Comparison of ENCODE assay signal across 4 cellular contexts in the genomic region with DNA sequence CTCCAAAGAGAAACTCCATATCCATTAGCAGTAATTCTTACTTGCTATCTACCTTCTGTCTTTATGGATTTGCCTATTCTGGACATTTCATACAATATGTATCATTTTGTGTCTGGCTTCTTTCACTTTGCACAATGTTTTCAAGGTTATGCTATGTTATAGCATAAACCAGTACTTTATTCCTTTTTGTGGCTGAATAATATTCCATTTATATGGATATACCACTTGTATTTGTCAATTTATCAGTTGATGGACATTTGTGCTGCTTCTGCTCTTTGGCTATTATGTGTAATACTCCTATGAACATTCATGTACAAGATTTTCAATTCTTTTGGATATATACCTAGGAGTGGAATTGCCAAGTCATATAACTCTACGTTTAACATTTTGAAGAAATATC.
TF ChIP-seq lines count a peak whose summit lies in the region.

No MANE protein-coding gene starts in this region.

TF ChIP-seq in SK-N-SH treated with all-trans-retinoic acid at 6 μM for 48 hours, 23 proteins besides CTCF, POLR2A, EP300 and RAD21:
- TF ChIP-seq ZNF8 (CRISPR knock-in tag; IDR thresholded peaks at IDR 0.05) (peak; percentile 95), ZNF565 (CRISPR knock-in tag; conservative IDR thresholded peaks at IDR 0.05; ENCODE audit: low read depth) (no peak)
TF ChIP-seq in SK-N-SH treated with all-trans-retinoic acid at 6 μM for 48 hours: peak in this region for 1.

TF ChIP-seq in SK-N-SH, 30 proteins besides CTCF, POLR2A, EP300 and RAD21 (continues in another document):
- TF ChIP-seq TAF1 (IDR thresholded peaks at IDR 0.05; ENCODE audit: borderline replicate concordance, low read depth, low read length) (no peak), EZH2phosphoT487 (IDR thresholded peaks at IDR 0.05; ENCODE audit: borderline replicate concordance, low read depth) (no peak), FOSL2 (IDR thresholded peaks at IDR 0.05; ENCODE audit: borderline replicate concordance, low read depth) (no peak), TCF12 (IDR thresholded peaks at IDR 0.05) (no peak), FOXJ3 (CRISPR knock-in tag; IDR thresholded peaks at IDR 0.05) (no peak), JUND (IDR thresholded peaks at IDR 0.05) (no peak), RXRA (IDR thresholded peaks at IDR 0.05; ENCODE audit: borderline replicate concordance, low read depth) (no peak)
- TF ChIP-seq, protein P1, sequence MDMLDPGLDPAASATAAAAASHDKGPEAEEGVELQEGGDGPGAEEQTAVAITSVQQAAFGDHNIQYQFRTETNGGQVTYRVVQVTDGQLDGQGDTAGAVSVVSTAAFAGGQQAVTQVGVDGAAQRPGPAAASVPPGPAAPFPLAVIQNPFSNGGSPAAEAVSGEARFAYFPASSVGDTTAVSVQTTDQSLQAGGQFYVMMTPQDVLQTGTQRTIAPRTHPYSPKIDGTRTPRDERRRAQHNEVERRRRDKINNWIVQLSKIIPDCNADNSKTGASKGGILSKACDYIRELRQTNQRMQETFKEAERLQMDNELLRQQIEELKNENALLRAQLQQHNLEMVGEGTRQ (IDR thresholded peaks at IDR 0.05; ENCODE audit: borderline replicate concordance, low read depth, low read length): no peak
- TF ChIP-seq, protein P2, sequence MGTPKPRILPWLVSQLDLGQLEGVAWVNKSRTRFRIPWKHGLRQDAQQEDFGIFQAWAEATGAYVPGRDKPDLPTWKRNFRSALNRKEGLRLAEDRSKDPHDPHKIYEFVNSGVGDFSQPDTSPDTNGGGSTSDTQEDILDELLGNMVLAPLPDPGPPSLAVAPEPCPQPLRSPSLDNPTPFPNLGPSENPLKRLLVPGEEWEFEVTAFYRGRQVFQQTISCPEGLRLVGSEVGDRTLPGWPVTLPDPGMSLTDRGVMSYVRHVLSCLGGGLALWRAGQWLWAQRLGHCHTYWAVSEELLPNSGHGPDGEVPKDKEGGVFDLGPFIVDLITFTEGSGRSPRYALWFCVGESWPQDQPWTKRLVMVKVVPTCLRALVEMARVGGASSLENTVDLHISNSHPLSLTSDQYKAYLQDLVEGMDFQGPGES (IDR thresholded peaks at IDR 0.05; ENCODE audit: low read depth, low read length): no peak
- TF ChIP-seq, protein P3, sequence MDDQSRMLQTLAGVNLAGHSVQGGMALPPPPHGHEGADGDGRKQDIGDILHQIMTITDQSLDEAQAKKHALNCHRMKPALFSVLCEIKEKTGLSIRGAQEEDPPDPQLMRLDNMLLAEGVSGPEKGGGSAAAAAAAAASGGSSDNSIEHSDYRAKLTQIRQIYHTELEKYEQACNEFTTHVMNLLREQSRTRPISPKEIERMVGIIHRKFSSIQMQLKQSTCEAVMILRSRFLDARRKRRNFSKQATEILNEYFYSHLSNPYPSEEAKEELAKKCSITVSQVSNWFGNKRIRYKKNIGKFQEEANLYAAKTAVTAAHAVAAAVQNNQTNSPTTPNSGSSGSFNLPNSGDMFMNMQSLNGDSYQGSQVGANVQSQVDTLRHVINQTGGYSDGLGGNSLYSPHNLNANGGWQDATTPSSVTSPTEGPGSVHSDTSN (IDR thresholded peaks at IDR 0.05): no peak
- TF ChIP-seq, protein P4, sequence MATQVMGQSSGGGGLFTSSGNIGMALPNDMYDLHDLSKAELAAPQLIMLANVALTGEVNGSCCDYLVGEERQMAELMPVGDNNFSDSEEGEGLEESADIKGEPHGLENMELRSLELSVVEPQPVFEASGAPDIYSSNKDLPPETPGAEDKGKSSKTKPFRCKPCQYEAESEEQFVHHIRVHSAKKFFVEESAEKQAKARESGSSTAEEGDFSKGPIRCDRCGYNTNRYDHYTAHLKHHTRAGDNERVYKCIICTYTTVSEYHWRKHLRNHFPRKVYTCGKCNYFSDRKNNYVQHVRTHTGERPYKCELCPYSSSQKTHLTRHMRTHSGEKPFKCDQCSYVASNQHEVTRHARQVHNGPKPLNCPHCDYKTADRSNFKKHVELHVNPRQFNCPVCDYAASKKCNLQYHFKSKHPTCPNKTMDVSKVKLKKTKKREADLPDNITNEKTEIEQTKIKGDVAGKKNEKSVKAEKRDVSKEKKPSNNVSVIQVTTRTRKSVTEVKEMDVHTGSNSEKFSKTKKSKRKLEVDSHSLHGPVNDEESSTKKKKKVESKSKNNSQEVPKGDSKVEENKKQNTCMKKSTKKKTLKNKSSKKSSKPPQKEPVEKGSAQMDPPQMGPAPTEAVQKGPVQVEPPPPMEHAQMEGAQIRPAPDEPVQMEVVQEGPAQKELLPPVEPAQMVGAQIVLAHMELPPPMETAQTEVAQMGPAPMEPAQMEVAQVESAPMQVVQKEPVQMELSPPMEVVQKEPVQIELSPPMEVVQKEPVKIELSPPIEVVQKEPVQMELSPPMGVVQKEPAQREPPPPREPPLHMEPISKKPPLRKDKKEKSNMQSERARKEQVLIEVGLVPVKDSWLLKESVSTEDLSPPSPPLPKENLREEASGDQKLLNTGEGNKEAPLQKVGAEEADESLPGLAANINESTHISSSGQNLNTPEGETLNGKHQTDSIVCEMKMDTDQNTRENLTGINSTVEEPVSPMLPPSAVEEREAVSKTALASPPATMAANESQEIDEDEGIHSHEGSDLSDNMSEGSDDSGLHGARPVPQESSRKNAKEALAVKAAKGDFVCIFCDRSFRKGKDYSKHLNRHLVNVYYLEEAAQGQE (IDR thresholded peaks at IDR 0.05; ENCODE audit: low read depth, low read length): no peak

TF ChIP-seq in HEK293, 187 proteins besides CTCF, POLR2A, EP300 and RAD21:
- TF ChIP-seq ZNF146 (tag by site-specific recombination; IDR thresholded peaks at IDR 0.05): peak; percentile 70
- TF ChIP-seq ZBTB48 (tag by site-specific recombination; IDR thresholded peaks at IDR 0.05): no peak

TF ChIP-seq in H1, 55 proteins besides CTCF, POLR2A, EP300 and RAD21 (continued from another document):
- TF ChIP-seq SP1 (IDR thresholded peaks at IDR 0.05; ENCODE audit: low read depth, low read length): no peak
